ENCODE assay signal across 19 cellular contexts in genomic region chr5:90201923-90202322, GRCh38.
DNase-seq lines count a peak whose midpoint lies in the region; ATAC-seq, FAIRE-seq and TF ChIP-seq lines count a peak whose summit lies in the region.
"Had no signal": no experiment of that assay in that cellular context is flagged by ENCODE, and none has a peak within 500 bp of the region (broad histone marks: within the 10 kb centered on the region; RNA-seq: fewer than 3 reads in every experiment).

No MANE protein-coding gene starts in this region.

- intact Hi-C loops in activated CD4-positive, alpha-beta T cell treated with anti-CD3 and anti-CD28 coated beads for 36 hours (cut with DNase I, micrococcal nuclease) = no loop called here

- H3K27ac ChIP-seq in brain microvascular endothelial cell = peak overlapping the region; percentile 10
- H3K27ac ChIP-seq: gastrocnemius medialis, right lobe of liver, vagina had no signal

- peaks cover 4% of the 10 kb centered on the region for H3K9me3 Mint-ChIP-seq in activated CD4-positive, alpha-beta T cell treated with anti-CD3 and anti-CD28 coated beads for 36 hours (ENCODE audit: low read depth)
- H3K9me3 Mint-ChIP-seq: activated T-cell treated with anti-CD3 and anti-CD28 coated beads, Interleukin-2, amount 50 U/mL, for 24 hours; T-helper 1 cell treated with Interleukin-12 subunit alpha and Interleukin-12 subunit beta and Interleukin-4 antibody, amounts not matched to agents 30 μg/mL and 1 μg/mL, for 36 hours had no signal

- H3K36me3 Mint-ChIP-seq in activated CD4-positive, alpha-beta T cell treated with anti-CD3 and anti-CD28 coated beads for 36 hours (ENCODE audit: low read depth) = no peaks in the 10 kb centered on the region
- H3K36me3 Mint-ChIP-seq: CD14-positive monocyte had no signal

- H3K27me3 Mint-ChIP-seq in activated CD4-positive, alpha-beta T cell treated with anti-CD3 and anti-CD28 coated beads for 36 hours = peaks cover 4% of the 10 kb centered on the region
- H3K27me3 Mint-ChIP-seq: activated T-cell treated with anti-CD3 and anti-CD28 coated beads, Interleukin-2, amount 50 U/mL, for 24 hours had no signal

- no peaks in the 10 kb centered on the region for H3K27me3 ChIP-seq in brain microvascular endothelial cell (replicated peaks)
- H3K27me3 ChIP-seq: gastrocnemius medialis, right lobe of liver, vagina had no signal

- no peak for TF ChIP-seq POLR2A in H54 (IDR thresholded peaks at IDR 0.05; ENCODE audit: low read depth, low read length)

- no peak for TF ChIP-seq CTCF in brain microvascular endothelial cell (IDR thresholded peaks at IDR 0.05; ENCODE audit: low read depth, low read length, missing control alignments)

- no peak overlapping the region for H3K4me3 ChIP-seq in brain microvascular endothelial cell (ENCODE audit: low read depth, low read length)
- H3K4me3 ChIP-seq: gastrocnemius medialis, GM23338, right lobe of liver, vagina had no signal

- no peak for ATAC-seq in activated CD4-positive, alpha-beta T cell treated with anti-CD3 and anti-CD28 coated beads for 36 hours
- ATAC-seq in HG02588 (IDR thresholded peaks at IDR 0.05; ENCODE audit: unreplicated experiment) = no peak
- ATAC-seq: gastrocnemius medialis; GM23338; right lobe of liver; stimulated activated naive CD8-positive, alpha-beta T cell treated with anti-CD3 and anti-CD28 coated beads, Interleukin-15, Interleukin-2, amounts not matched to agents 100 U/mL and 50 U/mL, for 24 hours had no signal

- DNase-seq in H54 (ENCODE audit: insufficient read length, low spot score) (peak; percentile 9), NCI-H2029 (lab: John Stamatoyannopoulos, UW) (peak; percentile 72), brain microvascular endothelial cell (peak; percentile 95), myocyte (ENCODE audit: low read depth) (peak; percentile 80)
- DNase-seq in activated CD4-positive, alpha-beta T cell treated with anti-CD3 and anti-CD28 coated beads for 36 hours = no peak
- DNase-seq in stimulated activated CD4-positive, alpha-beta T cell treated with anti-CD3 and anti-CD28 coated beads, Interleukin-4, amount 100 ng/mL, for 1 hour = no peak
- DNase-seq: activated CD4-positive, alpha-beta T cell treated with anti-CD3 and anti-CD28 coated beads for 48 hours; activated T-cell treated with anti-CD3 and anti-CD28 coated beads, Interleukin-2, amount 50 U/mL, for 24 hours; cortex of kidney; gastrocnemius medialis; GF-D8; mesenchymal stem cell; right lobe of liver; stimulated activated naive CD8-positive, alpha-beta T cell treated with anti-CD3 and anti-CD28 coated beads, Interleukin-15, Interleukin-2, amounts not matched to agents 100 U/mL and 50 U/mL, for 24 hours had no signal

- H3K36me3 ChIP-seq in brain microvascular endothelial cell (replicated peaks) = no peaks in the 10 kb centered on the region
- H3K36me3 ChIP-seq: gastrocnemius medialis, right lobe of liver, vagina had no signal

- H3K27ac Mint-ChIP-seq in activated CD4-positive, alpha-beta T cell treated with anti-CD3 and anti-CD28 coated beads for 36 hours = no peak overlapping the region
- H3K27ac Mint-ChIP-seq: activated T-cell treated with anti-CD3 and anti-CD28 coated beads, Interleukin-2, amount 50 U/mL, for 24 hours; GM23338; T-helper 1 cell treated with Interleukin-12 subunit alpha and Interleukin-12 subunit beta and Interleukin-4 antibody, amounts not matched to agents 30 μg/mL and 1 μg/mL, for 36 hours had no signal

- FAIRE-seq in H54 (lab: Jason Lieb, UNC) = no peak

- no peak overlapping the region for H3K4me3 Mint-ChIP-seq in activated CD4-positive, alpha-beta T cell treated with anti-CD3 and anti-CD28 coated beads for 36 hours
- H3K4me3 Mint-ChIP-seq: activated T-cell treated with anti-CD3 and anti-CD28 coated beads, Interleukin-2, amount 50 U/mL, for 24 hours; CD14-positive monocyte; GM23338; T-helper 1 cell treated with Interleukin-12 subunit alpha and Interleukin-12 subunit beta and Interleukin-4 antibody, amounts not matched to agents 30 μg/mL and 1 μg/mL, for 36 hours had no signal

- CTCF ChIA-PET in activated CD4-positive, alpha-beta T cell treated with anti-CD3 and anti-CD28 coated beads for 36 hours (lab: Charles Lee) = no interaction called here

- no peaks in the 10 kb centered on the region for H3K4me1 Mint-ChIP-seq in activated CD4-positive, alpha-beta T cell treated with anti-CD3 and anti-CD28 coated beads for 36 hours
- H3K4me1 Mint-ChIP-seq: CD14-positive monocyte had no signal

- POLR2A ChIA-PET in activated CD4-positive, alpha-beta T cell treated with anti-CD3 and anti-CD28 coated beads for 36 hours (lab: Charles Lee) = no interaction called here

- in situ Hi-C loops in brain microvascular endothelial cell (cut with HindIII; ENCODE audit: low pct_ligation_motif_present, low sequenced_read_pairs) = no loop called here

Comparison
In these comparisons a context has a peak if more than half of its experiments do, and no peak if none do; other contexts are left out.
1. DNase-seq: peak in H54 (single experiment), NCI-H2029 (single experiment), brain microvascular endothelial cell (single experiment) and myocyte (single experiment); none in activated CD4-positive, alpha-beta T cell treated with anti-CD3 and anti-CD28 coated beads for 36 hours (single experiment) and stimulated activated CD4-positive, alpha-beta T cell treated with anti-CD3 and anti-CD28 coated beads, Interleukin-4, amount 100 ng/mL, for 1 hour (single experiment).